11 cellular contexts compared by ENCODE assay signal in the genomic region with DNA sequence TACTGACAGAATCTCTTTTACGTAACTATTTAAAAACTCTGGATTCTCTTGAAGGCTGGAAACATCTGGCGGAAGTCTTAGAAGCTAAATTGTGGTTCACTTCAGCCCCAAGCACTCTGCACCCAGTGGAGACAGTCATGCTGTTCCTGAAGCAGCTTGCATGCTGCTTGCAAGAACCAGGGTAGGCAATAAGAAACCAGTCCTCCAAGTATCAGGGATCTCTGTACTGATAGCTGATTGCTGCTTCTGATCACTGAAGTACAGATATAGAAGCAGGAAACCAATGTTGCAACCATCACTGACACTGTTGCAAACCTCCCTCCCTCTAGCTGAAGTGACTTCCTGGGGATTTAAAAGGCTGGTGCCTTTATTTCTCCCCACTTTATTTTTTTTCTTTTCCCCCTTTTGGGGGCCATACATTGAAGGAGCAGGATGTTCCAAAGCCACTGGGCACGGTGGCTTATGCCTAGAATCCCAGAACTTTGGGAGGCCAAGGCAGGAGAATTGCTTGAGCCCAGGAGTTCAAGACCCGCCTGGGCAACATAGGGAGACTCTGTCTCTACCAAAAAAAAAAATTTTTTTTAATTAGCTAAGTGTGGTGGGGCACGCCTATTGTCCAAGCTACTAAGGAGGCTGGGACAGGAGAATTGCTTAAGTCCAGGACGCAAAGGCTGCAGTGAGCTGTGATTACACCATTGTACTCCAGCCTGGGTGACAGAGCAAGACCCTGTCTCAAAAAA. TPM values are rescaled to one million over a fixed set of nuclear protein-coding genes. Genes with fewer than 3 reads are reported as not detected.
DNase-seq lines count a peak whose midpoint lies in the region; ATAC-seq and TF ChIP-seq lines count a peak whose summit lies in the region.
"Had no signal": no experiment of that assay in that cellular context is flagged by ENCODE, and none has a peak within 500 bp of the region (broad histone marks: within the 10 kb centered on the region; RNA-seq: fewer than 3 reads in every experiment).

No MANE protein-coding gene starts in this region.

- WGBS in hepatocyte (ENCODE audit: low lambda C conversion rate, missing lambda C conversion rate), result 94% methylated on average over 6 of the region's 6 CpGs

- H3K4me1 Mint-ChIP-seq in T-cell (peaks cover 29 to 35% (median 30%) of the 10 kb centered on the region in 3 donors), glutamatergic neuron (ENCODE audit: low read depth, unreplicated experiment) (no peaks in the 10 kb centered on the region)

- H3F3A ChIP-seq in PC-3 (ENCODE audit: low read length, unreplicated experiment), result no peaks in the 10 kb centered on the region

- H3K27me3 ChIP-seq in hepatocyte, result no peaks in the 10 kb centered on the region
- H3K27me3 ChIP-seq in PC-3 (ENCODE audit: low read length), result no peaks in the 10 kb centered on the region
- H3K27me3 ChIP-seq: Peyer's patch had no signal

- H3K27ac Mint-ChIP-seq in T-cell (peak overlapping the region; percentile 78 to 94), glutamatergic neuron (ENCODE audit: unreplicated experiment) (no peak overlapping the region)
- H3K27ac Mint-ChIP-seq: HFFc6 had no signal

- H3K27ac ChIP-seq in hepatocyte (no peak overlapping the region), PC-3 (ENCODE audit: low read length) (no peak overlapping the region)
- H3K27ac ChIP-seq: Peyer's patch had no signal

- intact Hi-C loops in mucosa of descending colon (cut with DNase I, micrococcal nuclease) (no loop called here), PC-3 (cut with micrococcal nuclease) (no loop called here)

- POLR2A ChIA-PET in T-cell (lab: Charles Lee), result no interaction called here
- POLR2A ChIA-PET in PC-3 (lab: Charles Lee; ENCODE audit: unreplicated experiment), result interaction anchor here (0.7 kb wide), 1 partner anchor 62 kb away, joined by 3 read pairs; no protein-coding TSS in a partner anchor

- no peaks in the 10 kb centered on the region for H3K79me2 ChIP-seq in hepatocyte
- no peaks in the 10 kb centered on the region for H3K79me2 ChIP-seq in PC-3 (ENCODE audit: low read length)

- CTCF ChIA-PET in T-cell (lab: Charles Lee), result no interaction called here
- CTCF ChIA-PET in PC-3 (lab: Charles Lee), result no interaction called here

- H2AFZ ChIP-seq in hepatocyte (no peak overlapping the region), PC-3 (ENCODE audit: low read length) (no peak overlapping the region)

- H3K4me3 Mint-ChIP-seq in T-cell (peak overlapping the region; percentile 19 to 41 (median 37)), glutamatergic neuron (ENCODE audit: unreplicated experiment) (no peak overlapping the region)
- H3K4me3 Mint-ChIP-seq: HFFc6 had no signal

- H3K9me2 ChIP-seq in hepatocyte (replicated peaks; ENCODE audit: insufficient read depth) (no peaks in the 10 kb centered on the region), PC-3 (replicated peaks; ENCODE audit: low read length) (no peaks in the 10 kb centered on the region)

- H3K4me2 ChIP-seq in hepatocyte, result no peak overlapping the region
- H3K4me2 ChIP-seq in PC-3 (ENCODE audit: low read length), result no peak overlapping the region

- H3K36me3 ChIP-seq in mucosa of descending colon (ENCODE audit: low read depth) (no peaks in the 10 kb centered on the region), hepatocyte (replicated peaks; ENCODE audit: insufficient read depth, low read depth) (no peaks in the 10 kb centered on the region), PC-3 (ENCODE audit: low read depth, low read length) (peaks cover 16% of the 10 kb centered on the region; the same call in 1 of the 2 replicates)

- no peaks in the 10 kb centered on the region for H3K4me1 ChIP-seq in mucosa of descending colon (ENCODE audit: low read depth)
- H3K4me1 ChIP-seq in hepatocyte (ENCODE audit: insufficient read depth), result no peaks in the 10 kb centered on the region
- no peaks in the 10 kb centered on the region for H3K4me1 ChIP-seq in PC-3 (ENCODE audit: insufficient read depth, low read length)
- H3K4me1 ChIP-seq: Peyer's patch had no signal

- H3K9me3 ChIP-seq in mucosa of descending colon (no peaks in the 10 kb centered on the region), hepatocyte (ENCODE audit: low read depth) (no peaks in the 10 kb centered on the region), PC-3 (ENCODE audit: low read length) (no peaks in the 10 kb centered on the region)
- H3K9me3 ChIP-seq: Peyer's patch had no signal

- H3K4me3 ChIP-seq in mucosa of descending colon (no peak overlapping the region), hepatocyte (no peak overlapping the region), PC-3 (ENCODE audit: low read length) (no peak overlapping the region)
- H3K4me3 ChIP-seq: Peyer's patch had no signal

- H3K36me3 Mint-ChIP-seq in T-cell (peaks cover 10% of the 10 kb centered on the region), glutamatergic neuron (ENCODE audit: unreplicated experiment) (peaks cover 37% of the 10 kb centered on the region)

- ATAC-seq in HG02642 (IDR thresholded peaks at IDR 0.05; ENCODE audit: poor library complexity, unreplicated experiment) (peak; percentile 57), T-cell (replicated peaks in 1 of 4) (peak; percentile 81 to 95 (median 88)), mucosa of descending colon (peak; percentile 47), PC-3 (no peak)

- H3K9me3 Mint-ChIP-seq in T-cell (peaks cover 0 to 3% (median 0%) of the 10 kb centered on the region in 3 donors), glutamatergic neuron (ENCODE audit: unreplicated experiment) (peaks cover 5% of the 10 kb centered on the region)
- H3K9me3 Mint-ChIP-seq: HFFc6 had no signal

- H3K9ac ChIP-seq in PC-3 (ENCODE audit: low read length), result no peak overlapping the region

- no TSS peak for BruUV-seq in PC-3 (replicated peaks; lab: Mats Ljungman, UMichigan)

- H4K20me1 ChIP-seq in hepatocyte (ENCODE audit: insufficient read depth, poor library complexity, severe bottlenecking) (no peaks in the 10 kb centered on the region), PC-3 (ENCODE audit: low read length) (no peaks in the 10 kb centered on the region)

- H3K27me3 Mint-ChIP-seq in T-cell (no peaks in the 10 kb centered on the region), glutamatergic neuron (ENCODE audit: unreplicated experiment) (peaks cover 4% of the 10 kb centered on the region)

- DNase-seq in GM10266 (ENCODE audit: extremely low spot score) (peak; percentile 45), T-cell (peak in 21 of 34 experiments; percentile 4 to 62 (median 22)), mucosa of descending colon (no peak), hepatocyte (ENCODE audit: low spot score) (no peak), glutamatergic neuron (no peak), PC-3 (no peak)
- no peak for DNase-seq in activated CD4-positive, CD25-positive, alpha-beta regulatory T cell treated with anti-CD3 and anti-CD28 coated beads, Interleukin-2, amount 50 U/mL, for 72 hours
- DNase-seq: activated CD8-positive, alpha-beta memory T cell treated with anti-CD3 and anti-CD28 coated beads, Interleukin-2, amount 50 U/mL, for 4 hours; HFFc6; Peyer's patch had no signal

- TF ChIP-seq CTCF in GM10266 (IDR thresholded peaks at IDR 0.05; ENCODE audit: control insufficient read depth, insufficient read depth, low read depth, missing control alignments) (no peak), mucosa of descending colon (IDR thresholded peaks at IDR 0.05) (no peak), hepatocyte (IDR thresholded peaks at IDR 0.05; ENCODE audit: poor library complexity) (no peak), glutamatergic neuron (IDR thresholded peaks at IDR 0.05; ENCODE audit: partially characterized antibody, unreplicated experiment) (no peak), PC-3 (conservative IDR thresholded peaks at IDR 0.05; ENCODE audit: low read depth, low read length) (no peak)

RNA-seq across cellular contexts. Expression of a gene that starts 15.3 kb away (rescaled TPM):
- total RNA-seq in T-cell, result 10 to 100 TPM; 61.8 to 85.8 (median 81.3) TPM
- total RNA-seq in mucosa of descending colon, result 100 to 1,000 TPM in 1 of 3 donors, 10 to 100 TPM in 2; 61.0 to 105 (median 80.4) TPM
- 158 and 261 TPM in 2 replicates for total RNA-seq in hepatocyte
- 219 and 242 TPM in 2 replicates for polyA plus RNA-seq in hepatocyte
- 62.4 TPM for total RNA-seq in glutamatergic neuron (ENCODE audit: unreplicated experiment)
- 114 and 133 TPM in 2 replicates for total RNA-seq in PC-3 (2014; rRNA removed)

RNA-seq across cellular contexts. Expression of a gene that starts 15.6 kb away (rescaled TPM):
- total RNA-seq in T-cell (10 to 100 TPM; 21.0 to 47.0 (median 39.1) TPM), mucosa of descending colon (10 to 100 TPM; 24.4 to 36.0 (median 30.7) TPM), hepatocyte (68.3 and 97.9 TPM in 2 replicates), glutamatergic neuron (ENCODE audit: unreplicated experiment) (46.4 TPM), PC-3 (2014; rRNA removed) (53.6 and 70.2 TPM in 2 replicates)
- 79.9 and 89.2 TPM in 2 replicates for polyA plus RNA-seq in hepatocyte

RNA-seq across cellular contexts. Expression of a gene that starts 35.3 kb away (rescaled TPM):
- total RNA-seq in T-cell, result 100 to 1,000 TPM in 2 of 5 donors, 10 to 100 TPM in 3; 77.1 to 110 (median 86.6) TPM
- total RNA-seq in mucosa of descending colon, result 10 to 100 TPM; 39.2 to 54.4 (median 47.7) TPM
- 84.8 and 93.3 TPM in 2 replicates for total RNA-seq in hepatocyte
- polyA plus RNA-seq in hepatocyte, result 82.6 and 91.1 TPM in 2 replicates
- 75.2 TPM for total RNA-seq in glutamatergic neuron (ENCODE audit: unreplicated experiment)
- 219 TPM in 2 replicates for total RNA-seq in PC-3 (2014; rRNA removed)

RNA-seq across cellular contexts. Expression of a gene that starts 35.5 kb away (rescaled TPM):
- total RNA-seq in T-cell (10 to 100 TPM; 57.4 to 73.3 (median 63.3) TPM), mucosa of descending colon (10 to 100 TPM; 48.5 to 86.1 (median 56.8) TPM), hepatocyte (70.7 and 77.4 TPM in 2 replicates), glutamatergic neuron (ENCODE audit: unreplicated experiment) (192 TPM), PC-3 (2014; rRNA removed) (59.7 and 67.8 TPM in 2 replicates)
- 43.7 and 50.9 TPM in 2 replicates for polyA plus RNA-seq in hepatocyte

RNA-seq across cellular contexts. Expression of a gene that starts 49.6 kb away (rescaled TPM):
- 10 to 100 TPM; 14.1 to 23.9 (median 22.2) TPM for total RNA-seq in T-cell
- total RNA-seq in mucosa of descending colon, result 10 to 100 TPM; 19.9 to 33.9 (median 20.2) TPM
- 19.2 and 21.4 TPM in 2 replicates for total RNA-seq in hepatocyte
- polyA plus RNA-seq in hepatocyte, result 5.5 and 8.0 TPM in 2 replicates
- 28.5 TPM for total RNA-seq in glutamatergic neuron (ENCODE audit: unreplicated experiment)
- total RNA-seq in PC-3 (2014; rRNA removed), result 26.6 and 33.6 TPM in 2 replicates

Comparison
In these comparisons a context has a peak if more than half of its experiments do, and no peak if none do; other contexts are left out.
1. DNase-seq: peak in GM10266 (single experiment) and T-cell (21 of 34); none in mucosa of descending colon (0 of 3), hepatocyte (single experiment), glutamatergic neuron (single experiment), activated CD4-positive, CD25-positive, alpha-beta regulatory T cell treated with anti-CD3 and anti-CD28 coated beads, Interleukin-2, amount 50 U/mL, for 72 hours (single experiment) and PC-3 (single experiment).